ENCODE assay signal across 1 cellular context in the genomic region with DNA sequence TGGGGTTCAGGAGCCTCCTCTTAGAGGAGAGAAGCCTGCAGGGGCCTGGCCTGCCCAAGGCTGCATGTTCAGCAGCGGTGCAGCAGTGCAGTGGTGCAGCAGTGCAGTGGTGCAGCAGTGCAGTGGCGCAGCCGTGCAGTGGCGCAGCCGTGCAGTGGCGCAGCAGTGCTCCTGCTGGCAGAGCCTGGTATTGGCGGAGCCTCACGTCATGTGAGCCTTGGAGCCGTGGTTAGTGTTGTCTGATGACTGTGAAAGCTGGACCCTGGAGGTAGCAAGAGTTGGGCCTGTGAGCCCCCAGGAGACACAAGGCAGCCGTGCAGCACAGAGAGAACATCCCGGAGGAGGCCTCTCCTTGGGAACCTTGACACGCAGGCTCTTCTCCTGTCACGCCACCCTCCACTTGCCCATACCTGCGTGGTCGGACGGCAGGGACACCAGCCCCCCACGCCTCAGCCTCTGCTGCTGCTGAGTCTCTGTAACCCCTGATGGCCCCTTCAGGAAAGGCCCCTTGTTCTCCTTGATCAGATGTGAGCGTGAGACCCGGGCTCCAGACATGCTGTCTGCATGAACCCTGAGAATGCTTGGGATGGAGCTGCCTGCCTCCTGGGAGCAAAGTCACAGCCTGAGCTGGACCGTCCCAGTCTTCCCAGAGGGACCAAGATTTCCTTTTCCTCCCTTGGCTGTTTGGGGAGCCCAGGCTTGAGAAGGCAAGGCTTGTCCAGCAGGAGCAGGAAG.
TF ChIP-seq lines count a peak whose summit lies in the region.

No MANE protein-coding gene starts in this region.

TF ChIP-seq in HepG2, 621 proteins besides CTCF, POLR2A, EP300 and RAD21 (continued from another document):
- TF ChIP-seq ZBTB33 (CRISPR knock-in tag; IDR thresholded peaks at IDR 0.05) (peak; percentile 92), ZFP37 (CRISPR knock-in tag; IDR thresholded peaks at IDR 0.05; ENCODE audit: borderline replicate concordance) (no peak), STAG1 (CRISPR knock-in tag; IDR thresholded peaks at IDR 0.05) (peak; percentile 45), MXD3 (CRISPR knock-in tag; IDR thresholded peaks at IDR 0.05) (no peak), ZSCAN21 (CRISPR knock-in tag; IDR thresholded peaks at IDR 0.05; ENCODE audit: borderline replicate concordance) (no peak), ZNF12 (CRISPR knock-in tag; IDR thresholded peaks at IDR 0.05) (no peak), ZNF768 (CRISPR knock-in tag; IDR thresholded peaks at IDR 0.05) (no peak), ZNF24 (IDR thresholded peaks at IDR 0.05) (no peak), ZNF382 (CRISPR knock-in tag; IDR thresholded peaks at IDR 0.05; ENCODE audit: borderline replicate concordance) (no peak), ZBTB3 (CRISPR knock-in tag; IDR thresholded peaks at IDR 0.05; ENCODE audit: borderline replicate concordance, low read depth) (peak; percentile 73; the same call in 1 of the 2 replicates), ZFAT (CRISPR knock-in tag; conservative IDR thresholded peaks at IDR 0.05) (no peak)
